Comparison of ENCODE assay signal across 1 cellular context in the genomic region with DNA sequence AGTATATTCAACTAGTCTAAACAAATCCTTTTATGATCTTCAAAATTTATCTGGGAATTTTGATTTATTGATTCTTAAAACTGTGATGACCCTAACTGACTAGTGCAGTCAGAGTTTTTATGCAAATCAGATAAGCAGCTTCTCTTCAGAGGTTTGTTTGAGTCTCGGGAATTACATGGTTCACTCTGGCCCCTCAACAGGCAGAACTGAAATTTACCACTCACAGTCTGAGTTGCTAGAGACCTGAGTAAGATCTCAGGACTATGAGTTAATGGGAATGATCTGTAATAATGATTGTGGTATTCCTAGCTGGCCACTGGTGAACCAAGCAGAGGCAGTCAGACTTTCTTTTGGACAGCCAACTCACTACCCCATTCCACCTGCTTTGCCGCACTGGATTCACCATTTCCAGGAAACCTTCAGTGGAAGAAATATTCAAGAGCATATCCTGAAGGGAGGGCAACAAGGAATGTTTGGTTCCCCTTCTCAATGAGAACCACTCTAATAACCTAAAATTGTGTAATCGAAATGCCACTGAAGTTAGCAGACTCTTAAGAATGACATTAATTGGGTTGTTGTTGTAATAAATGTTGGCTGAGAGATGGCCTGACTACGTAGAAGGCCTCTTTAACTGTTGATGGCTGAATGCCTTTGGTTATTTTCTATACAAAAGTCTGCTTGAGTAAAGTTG.
TF ChIP-seq lines count a peak whose summit lies in the region.

No MANE protein-coding gene starts in this region.

TF ChIP-seq in endothelial cell of umbilical vein, 7 proteins besides CTCF, POLR2A, EP300 and RAD21 (continued from another document):
- TF ChIP-seq POLR2AphosphoS5 (IDR thresholded peaks at IDR 0.05; ENCODE audit: insufficient read depth, low read depth, low read length) (no peak), JUN (IDR thresholded peaks at IDR 0.05; ENCODE audit: borderline replicate concordance, insufficient read depth, insufficient read length, low read depth) (no peak), FOS (IDR thresholded peaks at IDR 0.05; ENCODE audit: borderline replicate concordance, insufficient read depth, low read length) (no peak)
